Comparison of ENCODE assay signal across 9 cellular contexts in the genomic region with DNA sequence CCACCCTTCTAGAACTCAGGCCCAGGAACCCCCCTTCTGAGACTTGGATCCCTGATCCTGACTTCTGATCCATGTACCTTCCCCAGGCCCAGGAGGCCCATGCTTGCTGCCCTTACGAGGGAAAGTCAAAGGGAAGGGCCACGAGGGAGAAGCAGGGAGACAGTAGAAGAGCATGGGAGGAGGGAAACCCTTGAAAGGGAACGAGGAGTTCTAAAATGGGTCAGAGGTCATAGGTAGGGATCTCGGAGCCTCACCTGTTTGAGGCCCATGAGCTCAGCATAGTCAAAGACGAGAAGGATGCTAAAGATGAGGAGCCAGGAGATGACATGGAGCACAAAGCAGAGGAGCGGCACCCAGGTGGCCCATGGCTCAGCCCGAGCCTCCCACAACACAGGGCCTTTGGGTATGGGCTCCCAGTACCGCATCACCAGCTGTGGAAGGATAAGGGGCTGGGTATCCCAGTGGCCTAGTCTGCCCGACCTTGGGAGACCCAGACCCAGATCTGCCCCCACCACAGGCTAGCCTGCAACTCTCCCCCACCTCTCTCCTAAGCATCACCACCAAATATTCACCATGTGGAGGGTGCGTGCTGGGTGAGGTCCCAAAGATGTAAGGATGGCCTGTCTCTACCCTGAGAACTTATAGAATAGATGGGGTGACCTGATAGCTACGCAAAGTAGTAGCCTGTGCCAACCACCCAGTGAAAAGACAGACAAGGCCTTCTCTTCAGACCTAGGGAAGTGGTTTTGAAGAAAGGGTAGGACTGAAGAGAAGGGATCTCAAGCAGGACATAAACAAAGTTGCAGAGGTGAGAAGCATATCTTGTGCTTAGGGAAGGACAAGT. TPM values are rescaled to one million over a fixed set of nuclear protein-coding genes. Genes with fewer than 3 reads are reported as not detected.
DNase-seq lines count a peak whose midpoint lies in the region; ATAC-seq, FAIRE-seq and TF ChIP-seq lines count a peak whose summit lies in the region.
"Had no signal": no experiment of that assay in that cellular context is flagged by ENCODE, and none has a peak within 500 bp of the region (broad histone marks: within the 10 kb centered on the region; RNA-seq: fewer than 3 reads in every experiment).

No MANE protein-coding gene starts in this region.

- H3K36me3 Mint-ChIP-seq in naive B cell, result peaks cover 0 to 23% of the 10 kb centered on the region in 2 donors

- DNase-seq in A673 (ENCODE audit: low spot score) (no peak), HCT116 (ENCODE audit: low read depth, low spot score) (no peak), GM12878 (ENCODE audit: low read depth, low spot score) (no peak), naive B cell (no peak), 8988T (no peak), iPS-NIHi7 (ENCODE audit: extremely low spot score) (no peak), T1000 (lab: John Stamatoyannopoulos, UW) (no peak), KBM-7 (no peak)
- DNase-seq: NCI-H2227 treated with DMSO at 0.1 percent for 48 hours had no signal

- TF ChIP-seq RAD21 in HCT116 (IDR thresholded peaks at IDR 0.05; ENCODE audit: low read depth) (no peak), GM12878 (IDR thresholded peaks at IDR 0.05; ENCODE audit: insufficient read depth, low read depth, low read length) (no peak)

- H3K4me1 Mint-ChIP-seq in naive B cell, result peaks cover 49 to 65% (median 56%) of the 10 kb centered on the region in 3 donors

- H3K9me3 ChIP-seq in A673 (ENCODE audit: low read depth, low read length, poor library complexity, severe bottlenecking) (no peaks in the 10 kb centered on the region), HCT116 (ENCODE audit: control insufficient read depth in 1 of 2, insufficient read depth in 1 of 2, low read depth in 1 of 2, low read length in 2 of 2) (no peaks in the 10 kb centered on the region), GM12878 (replicated peaks; ENCODE audit: control insufficient read depth, insufficient read depth, low read length) (no peaks in the 10 kb centered on the region)

- H3K9me3 Mint-ChIP-seq in naive B cell, result peaks cover 0 to 2% (median 0%) of the 10 kb centered on the region in 7 donors

- H3K4me3 Mint-ChIP-seq in naive B cell, result peak overlapping the region; percentile 93 to 100 (median 98)

- ATAC-seq in HCT116, result no peak
- no peak for ATAC-seq in GM12878
- no peak for ATAC-seq in naive B cell (ENCODE audit: low read depth in 2 of 2)

- H3K27me3 ChIP-seq in A673 (replicated peaks; ENCODE audit: insufficient read depth, low read depth, low read length, poor library complexity) (no peaks in the 10 kb centered on the region), HCT116 (ENCODE audit: insufficient read depth, low read length) (no peaks in the 10 kb centered on the region), GM12878 (replicated peaks in 1 of 2; ENCODE audit: control insufficient read depth in 2 of 2, insufficient read depth in 2 of 2, low read length in 1 of 2) (no peaks in the 10 kb centered on the region)

- H3K27ac Mint-ChIP-seq in naive B cell, result peak overlapping the region; percentile 32 to 98 (median 95)

- CTCF ChIA-PET in A673 (lab: Charles Lee), result interaction anchor here (0.6 kb wide), 1 partner anchor 33 kb away, joined by 3 read pairs; no protein-coding TSS in a partner anchor
- CTCF ChIA-PET in HCT116 (lab: Charles Lee), result no interaction called here
- CTCF ChIA-PET in GM12878 (lab: Yijun Ruan, JAX), result interaction anchor here (0.7 to 4.8 kb wide), 14 partner anchors 9 to 236 kb away, joined by 3 to 64 read pairs (median 5); partner anchors contain the start of genes DHX16, MDC1 and TUBB

- 25% methylated on average over 11 of the region's 11 CpGs for WGBS in GM12878 (ENCODE audit: insufficient coverage, insufficient replicate concordance, low lambda C conversion rate, missing lambda C conversion rate)

- H3K4me1 ChIP-seq in A673 (ENCODE audit: insufficient read depth, low read length, poor library complexity, severe bottlenecking), result peaks cover 43% of the 10 kb centered on the region
- H3K4me1 ChIP-seq in HCT116 (ENCODE audit: control insufficient read depth in 1 of 2, insufficient read depth in 2 of 2, low read length in 2 of 2), result peaks cover 42 to 64% of the 10 kb centered on the region in 2 experiments
- H3K4me1 ChIP-seq in GM12878 (ENCODE audit: control insufficient read depth, insufficient read depth, low read length), result peaks cover 15% of the 10 kb centered on the region

- FAIRE-seq in GM12878 (lab: Jason Lieb, UNC), result peak; percentile 44

- no peaks in the 10 kb centered on the region for H3K27me3 Mint-ChIP-seq in naive B cell

- H3K9ac ChIP-seq in HCT116 (ENCODE audit: low read length), result peak overlapping the region; percentile 95; the same call in 1 of the 2 replicates
- peak overlapping the region; percentile 75 for H3K9ac ChIP-seq in GM12878 (ENCODE audit: control insufficient read depth, insufficient read depth, low read length)

- BruUV-seq in A673 (replicated peaks; lab: Mats Ljungman, UMichigan) (no TSS peak), HCT116 (replicated peaks; lab: Mats Ljungman, UMichigan) (no TSS peak), GM12878 (replicated peaks; lab: Mats Ljungman, UMichigan) (no TSS peak)

- in situ Hi-C loops in GM12878 (cut with MboI) (no loop called here), KBM-7 (cut with MboI; ENCODE audit: low pct_unique_long_range_greater_than_20kb, low sequenced_read_pairs) (no loop called here)

- H3K27ac ChIP-seq in A673 (ENCODE audit: low read depth, low read length, poor library complexity, severe bottlenecking) (peak overlapping the region; percentile 70), HCT116 (ENCODE audit: low read depth, low read length) (peak overlapping the region; percentile 98), GM12878 (ENCODE audit: control insufficient read depth, insufficient read depth) (peak overlapping the region; percentile 96)

- no peak for TF ChIP-seq EP300 in GM12878 (IDR thresholded peaks at IDR 0.05; ENCODE audit: borderline replicate concordance in 1 of 2, control insufficient read depth in 1 of 2, low read depth in 2 of 2, low read length in 2 of 2)

- peaks cover 21% of the 10 kb centered on the region for H3K79me2 ChIP-seq in HCT116 (ENCODE audit: insufficient read depth, low read length)
- H3K79me2 ChIP-seq in GM12878 (ENCODE audit: control insufficient read depth, insufficient read depth, low read length), result peaks cover 64% of the 10 kb centered on the region

- H3K9me2 ChIP-seq in HCT116 (ENCODE audit: insufficient read depth), result no peaks in the 10 kb centered on the region

- SMC1A ChIA-PET in GM12878 (lab: Charles Lee; ENCODE audit: uncharacterized antibody, unreplicated experiment), result interaction anchor here (0.5 to 6.9 kb wide), 15 partner anchors 9 to 132 kb away, joined by 3 to 73 read pairs (median 6); partner anchors contain the start of genes DHX16, MDC1, MRPS18B and PPP1R10

- H3K4me2 ChIP-seq in HCT116 (ENCODE audit: low read length) (peak overlapping the region; percentile 86), GM12878 (ENCODE audit: control insufficient read depth, insufficient read depth) (peak overlapping the region; percentile 69)

- RAD21 ChIA-PET in HCT116 (lab: Charles Lee; ENCODE audit: low non-redundant PET in 1 of 2, low total read pairs in 2 of 2, uncharacterized antibody in 2 of 2, unreplicated experiment in 2 of 2) (no interaction called here), GM12878 (lab: Charles Lee; ENCODE audit: unreplicated experiment) (interaction anchor here (0.6 to 6.4 kb wide), 7 partner anchors 10 to 224 kb away, joined by 3 to 114 read pairs (median 4); partner anchors contain the start of genes DHX16, MDC1, TUBB and VARS2)

- no peaks in the 10 kb centered on the region for H4K20me1 ChIP-seq in HCT116 (ENCODE audit: insufficient read depth)
- no peaks in the 10 kb centered on the region for H4K20me1 ChIP-seq in GM12878 (ENCODE audit: control insufficient read depth, insufficient read depth)

- no peak overlapping the region for H2AFZ ChIP-seq in HCT116 (ENCODE audit: low read depth, low read length, poor library complexity, severe bottlenecking)
- no peak overlapping the region for H2AFZ ChIP-seq in GM12878 (ENCODE audit: control insufficient read depth, low read depth, low read length)

- H3K4me3 ChIP-seq in A673 (ENCODE audit: low read depth, low read length, poor library complexity, severe bottlenecking) (peak overlapping the region; percentile 75), HCT116 (replicated peaks in 1 of 2; ENCODE audit: low read depth in 1 of 2, low read length in 2 of 2) (no peak overlapping the region), GM12878 (peak overlapping the region; percentile 100)

- TF ChIP-seq POLR2A in HCT116 (IDR thresholded peaks at IDR 0.05; ENCODE audit: borderline replicate concordance, extremely low read depth, insufficient read depth, insufficient read length) (no peak), GM12878 (IDR thresholded peaks at IDR 0.05; ENCODE audit: low read depth, low read length) (no peak)

- no peaks in the 10 kb centered on the region for H3K36me3 ChIP-seq in A673 (ENCODE audit: insufficient read depth, low read length, poor library complexity, severe bottlenecking)
- no peaks in the 10 kb centered on the region for H3K36me3 ChIP-seq in HCT116 (ENCODE audit: control insufficient read depth in 1 of 2, insufficient read depth in 2 of 2, low read length in 2 of 2)
- no peaks in the 10 kb centered on the region for H3K36me3 ChIP-seq in GM12878 (ENCODE audit: control insufficient read depth in 2 of 2, insufficient read depth in 2 of 2, low read length in 1 of 2)

- POLR2A ChIA-PET in A673 (lab: Charles Lee; ENCODE audit: low non-redundant PET) (interaction anchor here (1.1 kb wide), 1 partner anchor 28 kb away, joined by 3 read pairs; the partner anchor contains the start of gene MDC1), HCT116 (lab: Charles Lee) (interaction anchor here (2.4 to 3.5 kb wide), 2 partner anchors 29 kb away, joined by 12 to 25 read pairs; partner anchors contain the start of gene MDC1), GM12878 (lab: Charles Lee) (interaction anchor here (0.6 to 6.1 kb wide), 14 partner anchors 8 to 132 kb away, joined by 3 to 167 read pairs (median 7); partner anchors contain the start of genes DHX16, MDC1, MRPS18B and PPP1R10)

- intact Hi-C loops in A673 (cut with micrococcal nuclease; ENCODE audit: unreplicated experiment), result no loop called here
- intact Hi-C loops in HCT116 (cut with micrococcal nuclease), result no loop called here
- intact Hi-C loops in GM12878 (cut with micrococcal nuclease; ENCODE audit: unreplicated experiment), result no loop called here

- TF ChIP-seq CTCF in A673 (conservative IDR thresholded peaks at IDR 0.05; ENCODE audit: low read depth, low read length) (no peak), HCT116 (IDR thresholded peaks at IDR 0.05 in 2 of 3, conservative IDR thresholded peaks at IDR 0.05 in 1 of 3; ENCODE audit: borderline replicate concordance in 1 of 3, insufficient read depth in 1 of 3, low read depth in 2 of 3, low read length in 2 of 3) (no peak), GM12878 (IDR thresholded peaks at IDR 0.05 in 2 of 3, conservative IDR thresholded peaks at IDR 0.05 in 1 of 3; ENCODE audit: control insufficient read depth in 2 of 3, extremely low read depth in 1 of 3, insufficient read depth in 1 of 3, low read depth in 3 of 3, low read length in 3 of 3) (no peak)

RNA-seq across cellular contexts. Expression of gene NRM, which starts 1.5 kb away (rescaled TPM):
- total RNA-seq in A673 (2021), result 49.8 and 54.4 TPM in 2 replicates
- total RNA-seq in HCT116 (2021; ENCODE audit: unreplicated experiment), result 13.6 TPM
- polyA plus RNA-seq in HCT116 (2012), result 13.3 and 18.6 TPM in 2 replicates
- 8.0 and 11.2 TPM in 2 replicates for total RNA-seq in GM12878 (2013; cell fraction: nucleolus; rRNA removed)
- 14.8 and 17.7 TPM in 2 replicates for total RNA-seq in GM12878 (2014; rRNA removed)
- total RNA-seq in GM12878 (2014; rRNA removed; fragmentation: Illumina TruSeq; extraction: Trizol), result 14.7 and 15.4 TPM in 2 replicates
- total RNA-seq in GM12878 (2021), result 39.0 and 39.3 TPM in 2 replicates
- polyA plus RNA-seq in GM12878 (2011; ENCODE audit: low read depth), result 23.2 TPM
- 7.6 and 18.7 TPM in 2 replicates for polyA plus RNA-seq in GM12878 (2011; rRNA removed)
- 34.1 and 36.4 TPM in 2 replicates for polyA plus RNA-seq in GM12878 (2011; cell fraction: cytosol; rRNA removed)
- 33.6 and 35.9 TPM in 2 replicates for polyA plus RNA-seq in GM12878 (2011; cell fraction: nucleus; rRNA removed)
- 27.9 and 34.0 TPM in 2 replicates for polyA plus RNA-seq in GM12878 (2012)
- 35.8 and 46.7 TPM in 2 replicates for polyA plus RNA-seq in GM12878 (2014; fragmentation: Illumina TruSeq; extraction: Trizol)
- polyA plus RNA-seq in GM12878 (2014; fragmentation: Nextera tagmentation; extraction: Ambion mirVana), result 10 to 100 TPM; 19.1 to 23.7 TPM
- polyA plus RNA-seq in GM12878 (2014; rRNA removed), result 34.3 and 35.7 TPM in 2 replicates
- polyA plus RNA-seq in GM12878 (2016; fragmentation: Nextera tagmentation; extraction: Ambion mirVana), result 10 to 100 TPM; 36.6 to 37.5 TPM
- polyA minus RNA-seq in GM12878 (2011; rRNA and poly(A)+ RNA removed), result 23.8 and 25.7 TPM in 2 replicates
- 16.0 and 18.4 TPM in 2 replicates for polyA minus RNA-seq in GM12878 (2011; cell fraction: cytosol; rRNA and poly(A)+ RNA removed)
- 16.1 and 27.7 TPM in 2 replicates for polyA minus RNA-seq in GM12878 (2011; cell fraction: nucleus; rRNA and poly(A)+ RNA removed)
- polyA plus RNA-seq in naive B cell (ENCODE audit: low read depth in 6 of 6), result 10 to 100 TPM; 37.3 to 72.1 (median 45.4) TPM

RNA-seq across cellular contexts. Expression of gene PPP1R18, which starts 2.8 kb away (rescaled TPM):
- 49.3 and 50.3 TPM in 2 replicates for total RNA-seq in A673 (2021)
- 33.6 TPM for total RNA-seq in HCT116 (2021; ENCODE audit: unreplicated experiment)
- 30.7 and 36.9 TPM in 2 replicates for polyA plus RNA-seq in HCT116 (2012)
- total RNA-seq in GM12878 (2013; cell fraction: nucleolus; rRNA removed), result 22.8 and 29.5 TPM in 2 replicates
- 47.4 and 51.3 TPM in 2 replicates for total RNA-seq in GM12878 (2014; rRNA removed)
- 50.4 and 54.0 TPM in 2 replicates for total RNA-seq in GM12878 (2014; rRNA removed; fragmentation: Illumina TruSeq; extraction: Trizol)
- total RNA-seq in GM12878 (2021), result 99.2 and 100 TPM in 2 replicates
- polyA plus RNA-seq in GM12878 (2011; ENCODE audit: low read depth), result 49.7 TPM
- 78.3 and 114 TPM in 2 replicates for polyA plus RNA-seq in GM12878 (2011; rRNA removed)
- 131 and 175 TPM in 2 replicates for polyA plus RNA-seq in GM12878 (2011; cell fraction: cytosol; rRNA removed)
- polyA plus RNA-seq in GM12878 (2011; cell fraction: nucleus; rRNA removed), result 99.1 and 214 TPM in 2 replicates
- polyA plus RNA-seq in GM12878 (2012), result 67.6 and 89.2 TPM in 2 replicates
- polyA plus RNA-seq in GM12878 (2014; fragmentation: Illumina TruSeq; extraction: Trizol), result 109 and 119 TPM in 2 replicates
- polyA plus RNA-seq in GM12878 (2014; fragmentation: Nextera tagmentation; extraction: Ambion mirVana), result 10 to 100 TPM; 21.0 to 24.0 TPM
- polyA plus RNA-seq in GM12878 (2014; rRNA removed), result 72.3 and 86.2 TPM in 2 replicates
- polyA plus RNA-seq in GM12878 (2016; fragmentation: Nextera tagmentation; extraction: Ambion mirVana), result 10 to 100 TPM; 46.3 to 50.7 TPM
- 72.3 and 129 TPM in 2 replicates for polyA minus RNA-seq in GM12878 (2011; rRNA and poly(A)+ RNA removed)
- 43.0 and 45.0 TPM in 2 replicates for polyA minus RNA-seq in GM12878 (2011; cell fraction: cytosol; rRNA and poly(A)+ RNA removed)
- polyA minus RNA-seq in GM12878 (2011; cell fraction: nucleus; rRNA and poly(A)+ RNA removed), result 18.4 and 63.2 TPM in 2 replicates
- polyA plus RNA-seq in naive B cell (ENCODE audit: low read depth in 6 of 6), result 100 to 1,000 TPM in 1 of 6 donors, 10 to 100 TPM in 5; 70.3 to 103 (median 82.6) TPM

RNA-seq across cellular contexts. Expression of gene DHX16, which starts 16.4 kb away (rescaled TPM):
- total RNA-seq in A673 (2021) (44.7 and 46.4 TPM in 2 replicates), HCT116 (2021; ENCODE audit: unreplicated experiment) (46.0 TPM), GM12878 (2014; rRNA removed) (39.5 and 40.0 TPM in 2 replicates), GM12878 (2014; rRNA removed; fragmentation: Illumina TruSeq; extraction: Trizol) (35.6 and 38.1 TPM in 2 replicates), GM12878 (2021) (30.3 and 31.8 TPM in 2 replicates)
- 52.5 and 53.1 TPM in 2 replicates for polyA plus RNA-seq in HCT116 (2012)
- 26.0 and 31.3 TPM in 2 replicates for total RNA-seq in GM12878 (2013; cell fraction: nucleolus; rRNA removed)
- polyA plus RNA-seq in GM12878 (2011; ENCODE audit: low read depth), result 11.4 TPM
- polyA plus RNA-seq in GM12878 (2011; rRNA removed) (27.5 and 36.3 TPM in 2 replicates), GM12878 (2014; fragmentation: Illumina TruSeq; extraction: Trizol) (26.8 and 41.0 TPM in 2 replicates), GM12878 (2014; fragmentation: Nextera tagmentation; extraction: Ambion mirVana) (10 to 100 TPM; 10.1 to 17.7 TPM), GM12878 (2014; rRNA removed) (38.4 and 41.4 TPM in 2 replicates), GM12878 (2016; fragmentation: Nextera tagmentation; extraction: Ambion mirVana) (10 to 100 TPM; 40.3 to 41.4 TPM), naive B cell (ENCODE audit: low read depth in 6 of 6) (10 to 100 TPM in 5 of 6 donors, 1 to 10 TPM in 1; 4.2 to 27.0 (median 16.1) TPM)
- 47.8 and 51.2 TPM in 2 replicates for polyA plus RNA-seq in GM12878 (2011; cell fraction: cytosol; rRNA removed)
- 97.9 and 117 TPM in 2 replicates for polyA plus RNA-seq in GM12878 (2011; cell fraction: nucleus; rRNA removed)
- polyA plus RNA-seq in GM12878 (2012), result 19.2 and 23.7 TPM in 2 replicates
- 41.6 and 44.4 TPM in 2 replicates for polyA minus RNA-seq in GM12878 (2011; rRNA and poly(A)+ RNA removed)
- polyA minus RNA-seq in GM12878 (2011; cell fraction: cytosol; rRNA and poly(A)+ RNA removed), result 11.2 and 16.0 TPM in 2 replicates
- 13.4 and 21.2 TPM in 2 replicates for polyA minus RNA-seq in GM12878 (2011; cell fraction: nucleus; rRNA and poly(A)+ RNA removed)

RNA-seq across cellular contexts. Expression of gene MDC1, which starts 27.8 kb away (rescaled TPM):
- total RNA-seq in A673 (2021) (52.9 and 53.4 TPM in 2 replicates), HCT116 (2021; ENCODE audit: unreplicated experiment) (75.8 TPM), GM12878 (2014; rRNA removed) (11.9 and 12.9 TPM in 2 replicates), GM12878 (2014; rRNA removed; fragmentation: Illumina TruSeq; extraction: Trizol) (12.4 and 12.5 TPM in 2 replicates), GM12878 (2021) (62.5 and 66.9 TPM in 2 replicates)
- 55.7 and 59.3 TPM in 2 replicates for polyA plus RNA-seq in HCT116 (2012)
- total RNA-seq in GM12878 (2013; cell fraction: nucleolus; rRNA removed), result 15.3 and 21.3 TPM in 2 replicates
- 30.8 TPM for polyA plus RNA-seq in GM12878 (2011; ENCODE audit: low read depth)
- polyA plus RNA-seq in GM12878 (2011; rRNA removed) (6.8 and 14.8 TPM in 2 replicates), GM12878 (2014; fragmentation: Illumina TruSeq; extraction: Trizol) (52.7 and 53.6 TPM in 2 replicates), GM12878 (2014; fragmentation: Nextera tagmentation; extraction: Ambion mirVana) (1 to 10 TPM; 5.1 to 6.5 TPM), GM12878 (2014; rRNA removed) (30.1 and 33.3 TPM in 2 replicates), GM12878 (2016; fragmentation: Nextera tagmentation; extraction: Ambion mirVana) (10 to 100 TPM; 31.1 to 36.2 TPM), naive B cell (ENCODE audit: low read depth in 6 of 6) (1 to 10 TPM; 2.0 to 8.3 (median 3.5) TPM)
- 18.4 and 23.7 TPM in 2 replicates for polyA plus RNA-seq in GM12878 (2011; cell fraction: cytosol; rRNA removed)
- polyA plus RNA-seq in GM12878 (2011; cell fraction: nucleus; rRNA removed), result 68.0 and 73.9 TPM in 2 replicates
- 36.6 and 43.4 TPM in 2 replicates for polyA plus RNA-seq in GM12878 (2012)
- 17.6 and 22.5 TPM in 2 replicates for polyA minus RNA-seq in GM12878 (2011; rRNA and poly(A)+ RNA removed)
- 8.5 and 20.0 TPM in 2 replicates for polyA minus RNA-seq in GM12878 (2011; cell fraction: cytosol; rRNA and poly(A)+ RNA removed)
- polyA minus RNA-seq in GM12878 (2011; cell fraction: nucleus; rRNA and poly(A)+ RNA removed), result 7.4 and 14.4 TPM in 2 replicates

RNA-seq across cellular contexts. Expression of gene TUBB, which starts 30.9 kb away (rescaled TPM):
- total RNA-seq in A673 (2021) (1,864 and 1,936 TPM in 2 replicates), HCT116 (2021; ENCODE audit: unreplicated experiment) (886 TPM), GM12878 (2014; rRNA removed) (1,600 and 1,662 TPM in 2 replicates), GM12878 (2014; rRNA removed; fragmentation: Illumina TruSeq; extraction: Trizol) (1,225 and 1,242 TPM in 2 replicates), GM12878 (2021) (1,685 and 1,700 TPM in 2 replicates)
- 716 and 796 TPM in 2 replicates for polyA plus RNA-seq in HCT116 (2012)
- 180 and 186 TPM in 2 replicates for total RNA-seq in GM12878 (2013; cell fraction: nucleolus; rRNA removed)
- 770 TPM for polyA plus RNA-seq in GM12878 (2011; ENCODE audit: low read depth)
- polyA plus RNA-seq in GM12878 (2011; rRNA removed) (1,703 and 2,596 TPM in 2 replicates), GM12878 (2014; fragmentation: Illumina TruSeq; extraction: Trizol) (2,402 and 3,052 TPM in 2 replicates), GM12878 (2014; fragmentation: Nextera tagmentation; extraction: Ambion mirVana) (1,000 to 10,000 TPM; 1,039 to 1,376 TPM), GM12878 (2014; rRNA removed) (2,367 and 2,490 TPM in 2 replicates), GM12878 (2016; fragmentation: Nextera tagmentation; extraction: Ambion mirVana) (1,000 to 10,000 TPM; 1,510 to 1,651 TPM), naive B cell (ENCODE audit: low read depth in 6 of 6) (100 to 1,000 TPM in 1 of 6 donors, 10 to 100 TPM in 5; 37.9 to 104 (median 73.3) TPM)
- polyA plus RNA-seq in GM12878 (2011; cell fraction: cytosol; rRNA removed), result 2,686 and 3,225 TPM in 2 replicates
- 1,113 and 1,357 TPM in 2 replicates for polyA plus RNA-seq in GM12878 (2011; cell fraction: nucleus; rRNA removed)
- 828 and 941 TPM in 2 replicates for polyA plus RNA-seq in GM12878 (2012)
- 2,195 and 2,964 TPM in 2 replicates for polyA minus RNA-seq in GM12878 (2011; rRNA and poly(A)+ RNA removed)
- 626 and 717 TPM in 2 replicates for polyA minus RNA-seq in GM12878 (2011; cell fraction: cytosol; rRNA and poly(A)+ RNA removed)
- polyA minus RNA-seq in GM12878 (2011; cell fraction: nucleus; rRNA and poly(A)+ RNA removed), result 193 and 357 TPM in 2 replicates

Comparison
In these comparisons a context has a peak if more than half of its experiments do, and no peak if none do; other contexts are left out.
1. H3K4me3 ChIP-seq: peak in A673 (single experiment) and GM12878 (single experiment); none in HCT116 (0 of 2).
2. Peak in every context shown above with its lines, with median percentiles within 50 percentile points of each other: H3K27ac ChIP-seq.